Comparison of ENCODE assay signal across 1 cellular context in genomic region chr18:11323359-11323819, GRCh38.
TF ChIP-seq lines count a peak whose summit lies in the region.

No MANE protein-coding gene starts in this region.

TF ChIP-seq in HepG2, 621 proteins besides CTCF, POLR2A, EP300 and RAD21 (continued from another document):
- TF ChIP-seq, protein P1, sequence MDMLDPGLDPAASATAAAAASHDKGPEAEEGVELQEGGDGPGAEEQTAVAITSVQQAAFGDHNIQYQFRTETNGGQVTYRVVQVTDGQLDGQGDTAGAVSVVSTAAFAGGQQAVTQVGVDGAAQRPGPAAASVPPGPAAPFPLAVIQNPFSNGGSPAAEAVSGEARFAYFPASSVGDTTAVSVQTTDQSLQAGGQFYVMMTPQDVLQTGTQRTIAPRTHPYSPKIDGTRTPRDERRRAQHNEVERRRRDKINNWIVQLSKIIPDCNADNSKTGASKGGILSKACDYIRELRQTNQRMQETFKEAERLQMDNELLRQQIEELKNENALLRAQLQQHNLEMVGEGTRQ (IDR thresholded peaks at IDR 0.05; ENCODE audit: low read depth, low read length) = peak; percentile 52; the same call in 1 of the 2 replicates
- TF ChIP-seq, protein P1 (CRISPR knock-in tag; IDR thresholded peaks at IDR 0.05; ENCODE audit: borderline replicate concordance) = peak; percentile 53; the same call in 1 of the 2 replicates
- 0 out of 2 replicates have a peak, but pooled peaks have one; percentile 27 for TF ChIP-seq RARA (CRISPR knock-in tag; IDR thresholded peaks at IDR 0.05)
- no peak for TF ChIP-seq ZNF546 (CRISPR knock-in tag; conservative IDR thresholded peaks at IDR 0.05)
- TF ChIP-seq ZNF652 (CRISPR knock-in tag; IDR thresholded peaks at IDR 0.05; ENCODE audit: borderline replicate concordance, low read depth) = no peak
- TF ChIP-seq, protein P2, sequence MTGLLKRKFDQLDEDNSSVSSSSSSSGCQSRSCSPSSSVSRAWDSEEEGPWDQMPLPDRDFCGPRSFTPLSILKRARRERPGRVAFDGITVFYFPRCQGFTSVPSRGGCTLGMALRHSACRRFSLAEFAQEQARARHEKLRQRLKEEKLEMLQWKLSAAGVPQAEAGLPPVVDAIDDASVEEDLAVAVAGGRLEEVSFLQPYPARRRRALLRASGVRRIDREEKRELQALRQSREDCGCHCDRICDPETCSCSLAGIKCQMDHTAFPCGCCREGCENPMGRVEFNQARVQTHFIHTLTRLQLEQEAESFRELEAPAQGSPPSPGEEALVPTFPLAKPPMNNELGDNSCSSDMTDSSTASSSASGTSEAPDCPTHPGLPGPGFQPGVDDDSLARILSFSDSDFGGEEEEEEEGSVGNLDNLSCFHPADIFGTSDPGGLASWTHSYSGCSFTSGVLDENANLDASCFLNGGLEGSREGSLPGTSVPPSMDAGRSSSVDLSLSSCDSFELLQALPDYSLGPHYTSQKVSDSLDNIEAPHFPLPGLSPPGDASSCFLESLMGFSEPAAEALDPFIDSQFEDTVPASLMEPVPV (CRISPR knock-in tag; IDR thresholded peaks at IDR 0.05) = no peak
- TF ChIP-seq SKI (IDR thresholded peaks at IDR 0.05; ENCODE audit: partially characterized antibody) = peak; percentile 17
- no peak for TF ChIP-seq KDM5B (CRISPR knock-in tag; IDR thresholded peaks at IDR 0.05; ENCODE audit: borderline replicate concordance)
- peak; percentile 85 for TF ChIP-seq MNT (IDR thresholded peaks at IDR 0.05)
- TF ChIP-seq SALL1 (CRISPR knock-in tag; IDR thresholded peaks at IDR 0.05) = peak; percentile 47; the same call in 1 of the 2 replicates
- no peak for TF ChIP-seq ZKSCAN5 (CRISPR knock-in tag; IDR thresholded peaks at IDR 0.05)
- TF ChIP-seq SRSF4 (IDR thresholded peaks at IDR 0.05; ENCODE audit: low read depth, low read length, poor library complexity, severe bottlenecking) = no peak
- 0 out of 2 replicates have a peak, but pooled peaks have one; percentile 20 for TF ChIP-seq RXRA (CRISPR knock-in tag; IDR thresholded peaks at IDR 0.05)
- no peak; the same call in 1 of the 2 replicates for TF ChIP-seq THRA (CRISPR knock-in tag; IDR thresholded peaks at IDR 0.05; ENCODE audit: borderline replicate concordance)
- TF ChIP-seq AGO1 (IDR thresholded peaks at IDR 0.05; ENCODE audit: low read depth, low read length, poor library complexity, severe bottlenecking) = no peak
- no peak for TF ChIP-seq DNMT1 (CRISPR knock-in tag; IDR thresholded peaks at IDR 0.05)
- TF ChIP-seq THYN1 (CRISPR knock-in tag; IDR thresholded peaks at IDR 0.05; ENCODE audit: borderline replicate concordance, low read depth) = no peak
- TF ChIP-seq TBX2 (CRISPR knock-in tag; IDR thresholded peaks at IDR 0.05; ENCODE audit: borderline replicate concordance) = peak; percentile 34; the same call in 1 of the 2 replicates
- no peak for TF ChIP-seq TMF1 (CRISPR knock-in tag; IDR thresholded peaks at IDR 0.05; ENCODE audit: low read depth)
TF ChIP-seq in HepG2: peak in this region for 21.
